ENCODE assay signal across 8 cellular contexts in genomic region chr14:67533754-67534085, GRCh38.
DNase-seq lines count a peak whose midpoint lies in the region; ATAC-seq and TF ChIP-seq lines count a peak whose summit lies in the region.

No MANE protein-coding gene starts in this region.

- no peak for TF ChIP-seq CTCF in fibroblast of mammary gland (conservative IDR thresholded peaks at IDR 0.05; ENCODE audit: control insufficient read depth, insufficient read depth, low read depth, low read length)

- H3K36me3 ChIP-seq in SK-N-MC (ENCODE audit: insufficient read depth, low read length) = no peaks in the 10 kb centered on the region
- no peaks in the 10 kb centered on the region for H3K36me3 ChIP-seq in rectal smooth muscle tissue (ENCODE audit: control insufficient read depth, insufficient read depth, low read length)

- DNase-seq in SK-N-MC (ENCODE audit: low read depth, low spot score) (no peak), fibroblast of mammary gland (ENCODE audit: low read depth) (no peak), SW480 (ENCODE audit: low spot score) (no peak)
- no peak for DNase-seq in stimulated activated CD8-positive, alpha-beta memory T cell treated with anti-CD3 and anti-CD28 coated beads, Interleukin-4, amount 100 ng/mL, for 48 hours

- H3K4me1 ChIP-seq in rectal smooth muscle tissue (ENCODE audit: control insufficient read depth, insufficient read depth, low read length) = no peaks in the 10 kb centered on the region

- ATAC-seq in HG02981 (IDR thresholded peaks at IDR 0.05; ENCODE audit: unreplicated experiment) (no peak), GM21360 (IDR thresholded peaks at IDR 0.05; ENCODE audit: unreplicated experiment) (no peak)

- H3K4me3 ChIP-seq in GM08714 (ENCODE audit: low read length) (peak overlapping the region; percentile 35; the same call in 1 of the 2 replicates), SK-N-MC (peak overlapping the region; percentile 84), fibroblast of mammary gland (ENCODE audit: control insufficient read depth, low read depth, low read length) (peak overlapping the region; percentile 55), rectal smooth muscle tissue (ENCODE audit: low read length) (peak overlapping the region; percentile 74)

- H3K9me3 ChIP-seq in SK-N-MC (ENCODE audit: low read depth, low read length) = no peaks in the 10 kb centered on the region

- H3K27ac ChIP-seq in SK-N-MC (no peak overlapping the region), rectal smooth muscle tissue (ENCODE audit: low read depth, low read length) (no peak overlapping the region)

- H3K9ac ChIP-seq in SK-N-MC (ENCODE audit: insufficient read length) = peak overlapping the region; percentile 71
- no peak overlapping the region for H3K9ac ChIP-seq in rectal smooth muscle tissue (ENCODE audit: low read length)

- H3K27me3 ChIP-seq in rectal smooth muscle tissue (ENCODE audit: control insufficient read depth, insufficient read depth, low read length) = no peaks in the 10 kb centered on the region
